Comparison of ENCODE assay signal across 9 cellular contexts in genomic region chr16:78742501-78743283, GRCh38.
DNase-seq lines count a peak whose midpoint lies in the region; ATAC-seq and TF ChIP-seq lines count a peak whose summit lies in the region.
"Had no signal": no experiment of that assay in that cellular context is flagged by ENCODE, and none has a peak within 500 bp of the region (broad histone marks: within the 10 kb centered on the region; RNA-seq: fewer than 3 reads in every experiment).

No MANE protein-coding gene starts in this region.

- peak; percentile 40 to 76 (median 69) for DNase-seq in T-cell
- peak; percentile 54 for DNase-seq in activated naive CD8-positive, alpha-beta T cell treated with anti-CD3 and anti-CD28 coated beads for 36 hours
- DNase-seq in smooth muscle cell (lab: John Stamatoyannopoulos, UW; ENCODE audit: unreplicated experiment), result peak; percentile 18
- no peak for DNase-seq in endothelial cell (ENCODE audit: low spot score)
- no peak for DNase-seq in SIG-M5 (lab: John Stamatoyannopoulos, UW)
- no peak for DNase-seq in ACHN

- POLR2A ChIA-PET in T-cell (lab: Charles Lee), result no interaction called here

- no peaks in the 10 kb centered on the region for H3K79me2 ChIP-seq in smooth muscle cell (ENCODE audit: low read depth)

- peak overlapping the region; percentile 67 for H3K4me2 ChIP-seq in smooth muscle cell
- H3K4me2 ChIP-seq: PC-9 had no signal

- no peaks in the 10 kb centered on the region for H3K4me1 ChIP-seq in smooth muscle cell (ENCODE audit: low read depth)

- H3K9me3 ChIP-seq in smooth muscle cell (replicated peaks; ENCODE audit: low read depth), result no peaks in the 10 kb centered on the region

- 49% methylated on average over 21 of the region's 21 CpGs for WGBS in smooth muscle cell (ENCODE audit: low lambda C conversion rate)

- no peaks in the 10 kb centered on the region for H4K20me1 ChIP-seq in smooth muscle cell (ENCODE audit: low read depth)

- peak overlapping the region; percentile 70 to 77 (median 72) for H3K4me3 Mint-ChIP-seq in T-cell
- H3K4me3 Mint-ChIP-seq in activated naive CD8-positive, alpha-beta T cell treated with anti-CD3 and anti-CD28 coated beads for 36 hours, result peak overlapping the region; percentile 59
- no peak overlapping the region for H3K4me3 Mint-ChIP-seq in endothelial cell (ENCODE audit: unreplicated experiment)

- no peaks in the 10 kb centered on the region for H3F3A ChIP-seq in smooth muscle cell (ENCODE audit: low read depth)

- H3K36me3 Mint-ChIP-seq in T-cell (no peaks in the 10 kb centered on the region), endothelial cell (ENCODE audit: low read depth, unreplicated experiment) (no peaks in the 10 kb centered on the region)
- peaks cover 4% of the 10 kb centered on the region for H3K36me3 Mint-ChIP-seq in activated naive CD8-positive, alpha-beta T cell treated with anti-CD3 and anti-CD28 coated beads for 36 hours

- H3K27ac Mint-ChIP-seq in T-cell (peak overlapping the region; percentile 95 to 99), endothelial cell (ENCODE audit: unreplicated experiment) (no peak overlapping the region)
- H3K27ac Mint-ChIP-seq in activated naive CD8-positive, alpha-beta T cell treated with anti-CD3 and anti-CD28 coated beads for 36 hours, result peak overlapping the region; percentile 79

- no peaks in the 10 kb centered on the region for H3K27me3 ChIP-seq in smooth muscle cell (ENCODE audit: low read depth)

- peaks cover 0 to 4% (median 0%) of the 10 kb centered on the region in 3 donors for H3K9me3 Mint-ChIP-seq in T-cell
- peaks cover 3% of the 10 kb centered on the region for H3K9me3 Mint-ChIP-seq in activated naive CD8-positive, alpha-beta T cell treated with anti-CD3 and anti-CD28 coated beads for 36 hours
- H3K9me3 Mint-ChIP-seq in endothelial cell (ENCODE audit: unreplicated experiment), result no peaks in the 10 kb centered on the region

- no peak for TF ChIP-seq CTCF in smooth muscle cell (IDR thresholded peaks at IDR 0.05; ENCODE audit: borderline replicate concordance, insufficient read depth, poor library complexity, severe bottlenecking)
- no peak for TF ChIP-seq CTCF in endothelial cell (IDR thresholded peaks at IDR 0.05; ENCODE audit: unreplicated experiment)

- H3K9ac ChIP-seq in smooth muscle cell (ENCODE audit: low read depth), result peak overlapping the region; percentile 66

- peak overlapping the region; percentile 20 for H2AFZ ChIP-seq in smooth muscle cell (ENCODE audit: low read depth)
- H2AFZ ChIP-seq: PC-9 had no signal

- peaks cover 17 to 39% (median 34%) of the 10 kb centered on the region in 3 donors for H3K4me1 Mint-ChIP-seq in T-cell
- peaks cover 13% of the 10 kb centered on the region for H3K4me1 Mint-ChIP-seq in activated naive CD8-positive, alpha-beta T cell treated with anti-CD3 and anti-CD28 coated beads for 36 hours
- H3K4me1 Mint-ChIP-seq in endothelial cell (ENCODE audit: unreplicated experiment), result peaks cover 9% of the 10 kb centered on the region

- H3K27ac ChIP-seq in smooth muscle cell (ENCODE audit: low read depth), result peak overlapping the region; percentile 88
- H3K27ac ChIP-seq: PC-9 had no signal

- no peaks in the 10 kb centered on the region for H3K27me3 Mint-ChIP-seq in T-cell
- H3K27me3 Mint-ChIP-seq in activated naive CD8-positive, alpha-beta T cell treated with anti-CD3 and anti-CD28 coated beads for 36 hours, result no peaks in the 10 kb centered on the region
- H3K27me3 Mint-ChIP-seq in endothelial cell (ENCODE audit: unreplicated experiment), result peaks cover 7% of the 10 kb centered on the region

- peak; percentile 95 for ATAC-seq in GM18907 (IDR thresholded peaks at IDR 0.05; ENCODE audit: unreplicated experiment)
- ATAC-seq in HG02981 (IDR thresholded peaks at IDR 0.05; ENCODE audit: unreplicated experiment), result peak; percentile 95
- peak; percentile 95 to 96 (median 96) for ATAC-seq in T-cell (replicated peaks in 1 of 4)

- in situ Hi-C loops in ACHN (cut with HindIII; ENCODE audit: low pct_ligation_motif_present, low pct_unique_long_range_greater_than_20kb, low sequenced_read_pairs), result no loop called here

- CTCF ChIA-PET in T-cell (lab: Charles Lee), result no interaction called here

- no peaks in the 10 kb centered on the region for H3K36me3 ChIP-seq in smooth muscle cell (ENCODE audit: low read depth)

- no peak overlapping the region for H3K4me3 ChIP-seq in smooth muscle cell
- H3K4me3 ChIP-seq: PC-9 had no signal

Comparison
In these comparisons a context has a peak if more than half of its experiments do, and no peak if none do; other contexts are left out.
1. DNase-seq: peak in T-cell (34 of 34), activated naive CD8-positive, alpha-beta T cell treated with anti-CD3 and anti-CD28 coated beads for 36 hours (single experiment) and smooth muscle cell (single experiment); none in endothelial cell (single experiment), SIG-M5 (single experiment) and ACHN (single experiment).
2. Peak in every context shown above with its lines, with median percentiles within 50 percentile points of each other: ATAC-seq.